In the genomic region with DNA sequence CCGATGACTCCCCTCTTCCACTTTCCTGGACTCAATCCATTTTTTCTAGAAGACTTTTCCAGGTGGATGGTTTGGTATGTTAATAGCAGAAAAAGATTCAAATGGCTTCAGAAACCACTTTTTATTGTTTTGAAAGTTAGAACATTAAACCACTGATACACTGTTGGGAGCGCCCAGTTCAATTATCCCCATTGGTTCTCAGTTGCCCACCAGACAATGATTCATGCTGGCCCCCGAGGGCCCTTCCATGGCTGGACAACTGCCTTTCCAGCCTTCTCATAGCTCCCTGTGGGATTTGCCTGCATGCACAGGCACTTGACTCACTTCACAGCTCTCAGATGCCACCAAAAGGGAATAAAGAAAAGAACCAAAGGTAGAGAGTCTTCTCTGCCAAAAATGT, we compare ENCODE assay signal across 22 cellular contexts. TPM values are rescaled to one million over a fixed set of nuclear protein-coding genes. Genes with fewer than 3 reads are reported as not detected.
A peak's percentile ranks its signal among the peaks of the same experiment; 100 is the strongest.
DNase-seq lines count a peak whose midpoint lies in the region; ATAC-seq and TF ChIP-seq lines count a peak whose summit lies in the region.
"Had no signal": no experiment of that assay in that cellular context is flagged by ENCODE, and none has a peak within 500 bp of the region (broad histone marks: within the 10 kb centered on the region; RNA-seq: fewer than 3 reads in every experiment).

No MANE protein-coding gene starts in this region.

- no peak overlapping the region for H3K4me3 Mint-ChIP-seq in WTC11
- H3K4me3 Mint-ChIP-seq: endodermal cell; neural crest cell; stimulated activated naive CD8-positive, alpha-beta T cell treated with anti-CD3 and anti-CD28 coated beads, Interleukin-15, amount 100 ng/mL, for 72 hours had no signal

- H3K4me3 ChIP-seq in astrocyte of the cerebellum (ENCODE audit: low read depth, low read length) (no peak overlapping the region), kidney epithelial cell (ENCODE audit: low read depth, low read length) (no peak overlapping the region), brain microvascular endothelial cell (ENCODE audit: low read depth, low read length) (no peak overlapping the region)
- H3K4me3 ChIP-seq: heart right ventricle, K562, sigmoid colon, tibial nerve had no signal

- no peak overlapping the region for H3K27ac ChIP-seq in brain microvascular endothelial cell
- H3K27ac ChIP-seq: heart right ventricle, sigmoid colon, tibial nerve had no signal

- no peaks in the 10 kb centered on the region for H3K9me3 Mint-ChIP-seq in WTC11
- H3K9me3 Mint-ChIP-seq: endodermal cell; neural crest cell; stimulated activated naive CD8-positive, alpha-beta T cell treated with anti-CD3 and anti-CD28 coated beads, Interleukin-15, amount 100 ng/mL, for 72 hours had no signal

- H3K36me3 ChIP-seq in kidney epithelial cell (ENCODE audit: control insufficient read depth, insufficient read depth, low read length) (no peaks in the 10 kb centered on the region), brain microvascular endothelial cell (replicated peaks) (no peaks in the 10 kb centered on the region)
- H3K36me3 ChIP-seq: heart right ventricle, sigmoid colon, tibial nerve had no signal

- CTCF ChIA-PET in WTC11 (lab: Charles Lee) = no interaction called here

- TF ChIP-seq CTCF in astrocyte of the cerebellum (IDR thresholded peaks at IDR 0.05; ENCODE audit: low read depth, low read length, missing control alignments) (no peak), kidney epithelial cell (IDR thresholded peaks at IDR 0.05; ENCODE audit: insufficient read depth, low read length, poor library complexity, severe bottlenecking) (no peak), brain microvascular endothelial cell (IDR thresholded peaks at IDR 0.05; ENCODE audit: low read depth, low read length, missing control alignments) (no peak), WTC11 (IDR thresholded peaks at IDR 0.05) (no peak)

- peak; percentile 42 for TF ChIP-seq RAD21 in Ishikawa (IDR thresholded peaks at IDR 0.05; ENCODE audit: low read depth)

- H3K27me3 ChIP-seq in kidney epithelial cell (ENCODE audit: control insufficient read depth, insufficient read depth, low read length) (no peaks in the 10 kb centered on the region), brain microvascular endothelial cell (replicated peaks) (no peaks in the 10 kb centered on the region)
- H3K27me3 ChIP-seq: sigmoid colon, tibial nerve had no signal

- TF ChIP-seq EP300 in Ishikawa (IDR thresholded peaks at IDR 0.05; ENCODE audit: borderline replicate concordance) = peak; percentile 53; the same call in 1 of the 2 replicates

- in situ Hi-C loops in astrocyte of the cerebellum (cut with HindIII; ENCODE audit: low sequenced_read_pairs) = no loop called here
- in situ Hi-C loops in brain microvascular endothelial cell (cut with HindIII; ENCODE audit: low pct_ligation_motif_present, low sequenced_read_pairs) = no loop called here

- peak; percentile 19 for DNase-seq in astrocyte of the cerebellum (ENCODE audit: low read depth)
- peak; percentile 87 for DNase-seq in kidney epithelial cell (ENCODE audit: low read depth)
- peak; percentile 50 for DNase-seq in stromal cell of bone marrow (ENCODE audit: low read depth)
- no peak for DNase-seq in dermis blood vessel endothelial cell
- no peak for DNase-seq in brain microvascular endothelial cell
- DNase-seq in WTC11 (ENCODE audit: low spot score) = no peak
- DNase-seq: activated T-cell treated with anti-CD3 and anti-CD28 coated beads, Interleukin-2, amount 50 U/mL, for 1 hour; endodermal cell; heart right ventricle; NCI-H146; NCI-H510A; NK-92 treated with Interleukin-12 subunit alpha and Interleukin-12 subunit beta, amount 100 ng/mL, for 24 hours; posterior cingulate gyrus; sigmoid colon; stimulated activated naive CD8-positive, alpha-beta T cell treated with anti-CD3 and anti-CD28 coated beads, Interleukin-15, amount 100 ng/mL, for 72 hours had no signal

- POLR2A ChIA-PET in WTC11 (lab: Charles Lee) = no interaction called here

- no peaks in the 10 kb centered on the region for H3K36me3 Mint-ChIP-seq in WTC11

- no peak for ATAC-seq in WTC11
- ATAC-seq: heart right ventricle; K562; Panc1; stimulated activated naive CD8-positive, alpha-beta T cell treated with anti-CD3 and anti-CD28 coated beads, Interleukin-15, amount 100 ng/mL, for 72 hours had no signal

- H3K27ac Mint-ChIP-seq in WTC11 = no peak overlapping the region
- H3K27ac Mint-ChIP-seq: endodermal cell; stimulated activated naive CD8-positive, alpha-beta T cell treated with anti-CD3 and anti-CD28 coated beads, Interleukin-15, amount 100 ng/mL, for 72 hours had no signal

- no peaks in the 10 kb centered on the region for H3K27me3 Mint-ChIP-seq in WTC11 (ENCODE audit: low read depth)

- H3K4me1 Mint-ChIP-seq in WTC11 = peaks cover 8% of the 10 kb centered on the region
- H3K4me1 Mint-ChIP-seq: stimulated activated naive CD8-positive, alpha-beta T cell treated with anti-CD3 and anti-CD28 coated beads, Interleukin-15, amount 100 ng/mL, for 72 hours had no signal

TF ChIP-seq in Ishikawa, 13 proteins besides CTCF, POLR2A, EP300 and RAD21 (continues in another document):
- TF ChIP-seq FOXM1 (IDR thresholded peaks at IDR 0.05; ENCODE audit: borderline replicate concordance, low read depth) (0 out of 2 replicates have a peak, but pooled peaks have one; percentile 26), ZBTB7A (IDR thresholded peaks at IDR 0.05; ENCODE audit: low read depth) (no peak), CREB1 (IDR thresholded peaks at IDR 0.05; ENCODE audit: low read depth) (no peak), YY1 (IDR thresholded peaks at IDR 0.05; ENCODE audit: low read depth) (no peak), TAF1 (IDR thresholded peaks at IDR 0.05; ENCODE audit: low read depth) (no peak), CEBPB (IDR thresholded peaks at IDR 0.05) (no peak)
- TF ChIP-seq, protein P1, sequence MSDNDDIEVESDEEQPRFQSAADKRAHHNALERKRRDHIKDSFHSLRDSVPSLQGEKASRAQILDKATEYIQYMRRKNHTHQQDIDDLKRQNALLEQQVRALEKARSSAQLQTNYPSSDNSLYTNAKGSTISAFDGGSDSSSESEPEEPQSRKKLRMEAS (IDR thresholded peaks at IDR 0.05) = no peak

TF ChIP-seq in WTC11, 78 proteins besides CTCF, POLR2A, EP300 and RAD21 (continues in another document):
- TF ChIP-seq, protein P2, sequence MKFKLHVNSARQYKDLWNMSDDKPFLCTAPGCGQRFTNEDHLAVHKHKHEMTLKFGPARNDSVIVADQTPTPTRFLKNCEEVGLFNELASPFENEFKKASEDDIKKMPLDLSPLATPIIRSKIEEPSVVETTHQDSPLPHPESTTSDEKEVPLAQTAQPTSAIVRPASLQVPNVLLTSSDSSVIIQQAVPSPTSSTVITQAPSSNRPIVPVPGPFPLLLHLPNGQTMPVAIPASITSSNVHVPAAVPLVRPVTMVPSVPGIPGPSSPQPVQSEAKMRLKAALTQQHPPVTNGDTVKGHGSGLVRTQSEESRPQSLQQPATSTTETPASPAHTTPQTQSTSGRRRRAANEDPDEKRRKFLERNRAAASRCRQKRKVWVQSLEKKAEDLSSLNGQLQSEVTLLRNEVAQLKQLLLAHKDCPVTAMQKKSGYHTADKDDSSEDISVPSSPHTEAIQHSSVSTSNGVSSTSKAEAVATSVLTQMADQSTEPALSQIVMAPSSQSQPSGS (CRISPR knock-in tag; IDR thresholded peaks at IDR 0.05; ENCODE audit: borderline replicate concordance, low read depth) = no peak
- TF ChIP-seq FOXJ3 (CRISPR knock-in tag; IDR thresholded peaks at IDR 0.05; ENCODE audit: borderline replicate concordance) (no peak), ZNF138 (CRISPR knock-in tag; conservative IDR thresholded peaks at IDR 0.05) (no peak)
- TF ChIP-seq, protein P3, sequence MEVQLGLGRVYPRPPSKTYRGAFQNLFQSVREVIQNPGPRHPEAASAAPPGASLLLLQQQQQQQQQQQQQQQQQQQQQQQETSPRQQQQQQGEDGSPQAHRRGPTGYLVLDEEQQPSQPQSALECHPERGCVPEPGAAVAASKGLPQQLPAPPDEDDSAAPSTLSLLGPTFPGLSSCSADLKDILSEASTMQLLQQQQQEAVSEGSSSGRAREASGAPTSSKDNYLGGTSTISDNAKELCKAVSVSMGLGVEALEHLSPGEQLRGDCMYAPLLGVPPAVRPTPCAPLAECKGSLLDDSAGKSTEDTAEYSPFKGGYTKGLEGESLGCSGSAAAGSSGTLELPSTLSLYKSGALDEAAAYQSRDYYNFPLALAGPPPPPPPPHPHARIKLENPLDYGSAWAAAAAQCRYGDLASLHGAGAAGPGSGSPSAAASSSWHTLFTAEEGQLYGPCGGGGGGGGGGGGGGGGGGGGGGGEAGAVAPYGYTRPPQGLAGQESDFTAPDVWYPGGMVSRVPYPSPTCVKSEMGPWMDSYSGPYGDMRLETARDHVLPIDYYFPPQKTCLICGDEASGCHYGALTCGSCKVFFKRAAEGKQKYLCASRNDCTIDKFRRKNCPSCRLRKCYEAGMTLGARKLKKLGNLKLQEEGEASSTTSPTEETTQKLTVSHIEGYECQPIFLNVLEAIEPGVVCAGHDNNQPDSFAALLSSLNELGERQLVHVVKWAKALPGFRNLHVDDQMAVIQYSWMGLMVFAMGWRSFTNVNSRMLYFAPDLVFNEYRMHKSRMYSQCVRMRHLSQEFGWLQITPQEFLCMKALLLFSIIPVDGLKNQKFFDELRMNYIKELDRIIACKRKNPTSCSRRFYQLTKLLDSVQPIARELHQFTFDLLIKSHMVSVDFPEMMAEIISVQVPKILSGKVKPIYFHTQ (CRISPR knock-in tag; IDR thresholded peaks at IDR 0.05) = no peak

RNA-seq across cellular contexts. Expression of a gene that starts 21.3 kb away (rescaled TPM):
- 1.5 and 2.2 TPM in 2 replicates for total RNA-seq in kidney epithelial cell
- not detected in 2 replicates for total RNA-seq in dermis blood vessel endothelial cell
- total RNA-seq in WTC11 (2021) = 1.6 to 3.6 TPM (median 3.4 TPM) in 3 replicates
- total RNA-seq: K562, lower leg skin, mucosa of gallbladder, sigmoid colon, tibial nerve had no signal

Comparison
In these comparisons a context has a peak if more than half of its experiments do, and no peak if none do; other contexts are left out.
1. DNase-seq: peak in astrocyte of the cerebellum (single experiment), kidney epithelial cell (single experiment) and stromal cell of bone marrow (single experiment); none in dermis blood vessel endothelial cell (single experiment), brain microvascular endothelial cell (single experiment) and WTC11 (single experiment).